ENCODE assay signal across 27 cellular contexts in the genomic region with DNA sequence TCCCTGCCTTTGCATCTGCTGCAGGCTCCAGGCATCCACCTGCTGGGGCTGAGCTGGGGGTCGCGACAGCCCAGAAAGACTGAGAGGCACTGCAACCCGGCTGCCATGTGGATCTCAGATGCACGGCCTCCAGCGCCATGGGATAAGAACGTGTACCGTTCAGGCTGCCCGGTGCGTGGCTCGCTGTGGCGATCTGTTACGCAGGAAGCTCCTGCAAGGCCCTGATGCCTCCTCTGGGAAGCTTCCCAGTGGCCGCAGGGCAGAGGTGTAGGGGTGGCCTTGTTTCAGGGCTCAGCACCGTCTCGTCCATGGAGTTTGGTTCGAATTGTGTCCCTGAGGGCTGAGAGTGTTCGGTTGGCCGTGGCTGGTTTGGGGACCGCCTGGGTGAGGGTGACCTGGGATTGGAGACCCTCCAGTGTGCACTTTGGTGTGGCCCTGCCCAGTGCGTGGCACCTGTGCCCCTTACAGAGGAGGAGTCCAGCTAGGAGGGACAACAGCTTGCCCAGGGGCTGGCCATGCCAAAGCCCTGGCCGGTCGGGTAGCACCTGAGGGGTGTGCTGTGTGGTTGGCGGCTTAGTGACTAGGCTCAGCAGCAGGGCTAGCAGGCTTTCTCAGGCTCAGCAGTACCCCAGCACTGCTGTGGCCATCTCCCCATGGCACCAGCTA.
"Had no signal": no experiment of that assay in that cellular context is flagged by ENCODE, and none has a peak within 500 bp of the region (broad histone marks: within the 10 kb centered on the region; RNA-seq: fewer than 3 reads in every experiment).

No MANE protein-coding gene starts in this region.

- H3K9me3 ChIP-seq: esophagus squamous epithelium, heart right ventricle, left ventricle myocardium inferior, lower lobe of right lung, ovary, psoas muscle, right lobe of liver, thyroid gland had no signal

- H3K36me3 ChIP-seq: esophagus squamous epithelium, heart right ventricle, left ventricle myocardium inferior, lower lobe of right lung, ovary, right lobe of liver, thyroid gland had no signal

- H3K27me3 ChIP-seq: ovary, right lobe of liver, thyroid gland had no signal

- H3K4me3 ChIP-seq: coronary artery, esophagus squamous epithelium, heart right ventricle, left ventricle myocardium inferior, lower lobe of right lung, ovary, psoas muscle, right lobe of liver, thyroid gland had no signal

- H3K4me1 ChIP-seq: esophagus squamous epithelium, heart right ventricle, left ventricle myocardium inferior, lower lobe of right lung, psoas muscle, right lobe of liver, thyroid gland had no signal

- DNase-seq: dermis blood vessel endothelial cell; effector memory CD4-positive, alpha-beta T cell; erythroblast; esophagus squamous epithelium; foreskin melanocyte; glutamatergic neuron; hippocampal formation; immature natural killer cell; islet precursor cell; kidney glomerular epithelial cell; left colon; left ventricle myocardium inferior; lower lobe of right lung; naive thymus-derived CD8-positive, alpha-beta T cell; nephron progenitor cell; occipital lobe; psoas muscle; right lobe of liver; small intestine; stimulated activated CD4-positive, alpha-beta T cell treated with anti-CD3 and anti-CD28 coated beads, Interleukin-15, amount 100 ng/mL, for 24 hours; stimulated activated CD4-positive, alpha-beta T cell treated with anti-CD3 and anti-CD28 coated beads, Interleukin-2, amount 100 ng/mL, for 48 hours; stimulated activated naive CD4-positive, alpha-beta T cell; stimulated activated naive CD8-positive, alpha-beta T cell treated with anti-CD3 and anti-CD28 coated beads, Interleukin-15, amount 100 ng/mL, for 72 hours; thyroid gland had no signal

- ATAC-seq: heart right ventricle; left colon; lower lobe of right lung; naive thymus-derived CD8-positive, alpha-beta T cell; psoas muscle; right lobe of liver had no signal

- H3K27ac ChIP-seq: coronary artery, esophagus squamous epithelium, heart right ventricle, left ventricle myocardium inferior, lower lobe of right lung, psoas muscle, right lobe of liver, thyroid gland had no signal
